In genomic region chr10:132512693-132513345, GRCh38 we compare ENCODE assay signal across 18 cellular contexts. TPM values are rescaled to one million over a fixed set of nuclear protein-coding genes. Genes with fewer than 3 reads are reported as not detected.
DNase-seq lines count a peak whose midpoint lies in the region; ATAC-seq and TF ChIP-seq lines count a peak whose summit lies in the region.
"Had no signal": no experiment of that assay in that cellular context is flagged by ENCODE, and none has a peak within 500 bp of the region (broad histone marks: within the 10 kb centered on the region; RNA-seq: fewer than 3 reads in every experiment).

No MANE protein-coding gene starts in this region.

- DNase-seq in SK-N-SH (peak; percentile 3), CD14-positive monocyte (ENCODE audit: low spot score) (peak; percentile 14), mesenteric fat pad (ENCODE audit: low spot score) (peak; percentile 41), sigmoid colon (peak; percentile 61), NCI-H2029 treated with DMSO at 0.1 percent for 48 hours (lab: John Stamatoyannopoulos, UW) (no peak), nucleus accumbens (lab: John Stamatoyannopoulos, UW) (no peak), HAP-1 (ENCODE audit: low spot score in 2 of 2) (no peak)
- DNase-seq: COR-L47, DMS 273 treated with DMSO at 0.1 percent for 48 hours, IMR-90, NCI-H1417, NCI-H187, NCI-H2227 treated with DMSO at 0.1 percent for 48 hours, NCI-H510A treated with DMSO at 0.1 percent for 48 hours, NCI-H774 had no signal

- in situ Hi-C loops in HAP-1 (cut with MboI; ENCODE audit: low sequenced_read_pairs) = no loop called here

- peaks cover 5 to 13% (median 11%) of the 10 kb centered on the region in 7 donors for H3K9me3 Mint-ChIP-seq in CD14-positive monocyte
- H3K9me3 Mint-ChIP-seq: GM23338 had no signal

- no peak for ATAC-seq in SK-N-SH treated with all-trans-retinoic acid at 6 μM for 48 hours
- ATAC-seq: GM23338 had no signal

- intact Hi-C loops in CD14-positive monocyte (cut with micrococcal nuclease) = no loop called here
- intact Hi-C loops in sigmoid colon (cut with DNase I) = no loop called here

- peaks cover 3 to 11% (median 5%) of the 10 kb centered on the region in 3 donors for H3K27me3 Mint-ChIP-seq in CD14-positive monocyte (ENCODE audit: low read depth in 3 of 3)

- no peak for TF ChIP-seq RAD21 in SK-N-SH (IDR thresholded peaks at IDR 0.05; ENCODE audit: low read length)

- peaks cover 15 to 18% of the 10 kb centered on the region in 2 experiments; a peak in 3 of 4 replicates for H3K4me1 ChIP-seq in SK-N-SH (ENCODE audit: control insufficient read depth in 1 of 2, insufficient read depth in 2 of 2, low read depth in 1 of 2, low read length in 1 of 2)
- H3K4me1 ChIP-seq in sigmoid colon = peaks cover 0 to 55% (median 35%) of the 10 kb centered on the region in 4 donors
- peaks cover 18% of the 10 kb centered on the region for H3K4me1 ChIP-seq in HAP-1

- H3K27ac ChIP-seq in SK-N-SH (ENCODE audit: low read depth in 2 of 2, low read length in 1 of 2) = no peak overlapping the region
- peak overlapping the region in 2 of 4 donors; percentile 80 to 85 for H3K27ac ChIP-seq in sigmoid colon
- H3K27ac ChIP-seq: 22Rv1 had no signal

- no peak overlapping the region for H3K4me2 ChIP-seq in SK-N-SH
- H3K4me2 ChIP-seq: GM23338 had no signal

- H3K9me2 ChIP-seq in SK-N-SH = no peaks in the 10 kb centered on the region

- H3K27me3 ChIP-seq in SK-N-SH (ENCODE audit: insufficient read depth) (no peaks in the 10 kb centered on the region), sigmoid colon (no peaks in the 10 kb centered on the region), HAP-1 (ENCODE audit: low read depth) (no peaks in the 10 kb centered on the region)

- no peak for TF ChIP-seq POLR2A in sigmoid colon (IDR thresholded peaks at IDR 0.05)

- POLR2A ChIA-PET in SK-N-SH (lab: Yijun Ruan, JAX) = no interaction called here

- H3K4me3 ChIP-seq in SK-N-SH (ENCODE audit: low read depth in 2 of 2, low read length in 1 of 2) (no peak overlapping the region), sigmoid colon (no peak overlapping the region), HAP-1 (no peak overlapping the region)
- H3K4me3 ChIP-seq: GM23338 had no signal

- 59% methylated on average over 9 of the region's 9 CpGs for WGBS in SK-N-SH (ENCODE audit: low lambda C conversion rate)
- 92 to 93% methylated on average over 9 of the region's 9 CpGs for WGBS in sigmoid colon, 2 donors

- peaks cover 24% of the 10 kb centered on the region for H3K4me1 Mint-ChIP-seq in CD14-positive monocyte

- no peak overlapping the region for H3K9ac ChIP-seq in SK-N-SH

- H4K20me1 ChIP-seq in SK-N-SH (ENCODE audit: insufficient read depth) = no peaks in the 10 kb centered on the region

- no peak for TF ChIP-seq CTCF in SK-N-SH (IDR thresholded peaks at IDR 0.05)
- no peak for TF ChIP-seq CTCF in CD14-positive monocyte (IDR thresholded peaks at IDR 0.05)
- TF ChIP-seq CTCF in sigmoid colon (IDR thresholded peaks at IDR 0.05) = no peak

- no peaks in the 10 kb centered on the region for H3K79me2 ChIP-seq in SK-N-SH (ENCODE audit: insufficient read depth)

- H3K4me3 Mint-ChIP-seq in CD14-positive monocyte = no peak overlapping the region
- H3K4me3 Mint-ChIP-seq: GM23338 had no signal

- CTCF ChIA-PET in SK-N-SH (lab: Yijun Ruan, JAX) = interaction anchor here (1.1 to 1.3 kb wide), 2 partner anchors 25 to 94 kb away, joined by 3 to 4 read pairs; no protein-coding TSS in a partner anchor

- 0 out of 2 replicates have a peak, but pooled peaks cover 4% of the 10 kb centered on the region for H3K9me3 ChIP-seq in SK-N-SH
- H3K9me3 ChIP-seq in sigmoid colon = no peaks in the 10 kb centered on the region
- H3K9me3 ChIP-seq in HAP-1 = no peaks in the 10 kb centered on the region

- TF ChIP-seq EP300 in SK-N-SH (IDR thresholded peaks at IDR 0.05; ENCODE audit: borderline replicate concordance in 1 of 2, low read depth in 1 of 2, low read length in 1 of 2) (no peak), sigmoid colon (IDR thresholded peaks at IDR 0.05) (no peak)

- no peaks in the 10 kb centered on the region for H3F3A ChIP-seq in SK-N-SH (replicated peaks; ENCODE audit: insufficient read depth)

- no peaks in the 10 kb centered on the region for H3K36me3 Mint-ChIP-seq in CD14-positive monocyte

- H3K27ac Mint-ChIP-seq in CD14-positive monocyte = peak overlapping the region in 1 of 7 donors; percentile 77
- H3K27ac Mint-ChIP-seq: GM23338 had no signal

- no peaks in the 10 kb centered on the region for H3K36me3 ChIP-seq in SK-N-SH (replicated peaks in 1 of 2; ENCODE audit: control insufficient read depth in 1 of 2, insufficient read depth in 2 of 2, low read length in 1 of 2)
- H3K36me3 ChIP-seq in sigmoid colon = no peaks in the 10 kb centered on the region
- H3K36me3 ChIP-seq in HAP-1 (replicated peaks) = no peaks in the 10 kb centered on the region

- no peak overlapping the region for H2AFZ ChIP-seq in SK-N-SH (ENCODE audit: low read depth)
- H2AFZ ChIP-seq: GM23338 had no signal

TF ChIP-seq in SK-N-SH, 30 proteins besides CTCF, POLR2A, EP300 and RAD21 (continues in another document):
- TF ChIP-seq GATA2 (CRISPR knock-in tag; IDR thresholded peaks at IDR 0.05) = no peak
- TF ChIP-seq SIN3A (IDR thresholded peaks at IDR 0.05; ENCODE audit: borderline replicate concordance, low read depth, low read length) = no peak
- TF ChIP-seq IRF3 (IDR thresholded peaks at IDR 0.05; ENCODE audit: low read depth, low read length) = no peak
- TF ChIP-seq NRF1 (IDR thresholded peaks at IDR 0.05; ENCODE audit: low read depth, low read length) = no peak
- no peak for TF ChIP-seq FOXJ3 (CRISPR knock-in tag; IDR thresholded peaks at IDR 0.05)
- TF ChIP-seq RXRA (IDR thresholded peaks at IDR 0.05; ENCODE audit: borderline replicate concordance, low read depth) = no peak
- no peak for TF ChIP-seq TCF12 (IDR thresholded peaks at IDR 0.05)
- no peak for TF ChIP-seq FOSL2 (IDR thresholded peaks at IDR 0.05; ENCODE audit: borderline replicate concordance, low read depth)

TF ChIP-seq in SK-N-SH treated with all-trans-retinoic acid at 6 μM for 48 hours, 23 proteins besides CTCF, POLR2A, EP300 and RAD21:
- TF ChIP-seq GLIS3 (CRISPR knock-in tag; IDR thresholded peaks at IDR 0.05) = no peak
TF ChIP-seq in SK-N-SH treated with all-trans-retinoic acid at 6 μM for 48 hours: peak in this region for 0.

RNA-seq across cellular contexts. Expression of gene INPP5A, which starts 24.8 kb away (rescaled TPM):
- polyA plus RNA-seq in SK-N-SH (2012; rRNA removed) (12.0 and 12.9 TPM in 2 replicates), CD14-positive monocyte (1 to 10 TPM in 1 of 2 donors, under 1 TPM in 1; 0.87 to 2.9 TPM), sigmoid colon (10 to 100 TPM; 17.6 to 21.0 (median 20.3) TPM)
- 11.2 and 11.8 TPM in 2 replicates for polyA plus RNA-seq in SK-N-SH (2012; cell fraction: cytosol; rRNA removed)
- polyA plus RNA-seq in SK-N-SH (2012; cell fraction: nucleus; rRNA removed) = 9.6 and 10.9 TPM in 2 replicates
- total RNA-seq in mesenteric fat pad (30.5 TPM), sigmoid colon (100 to 1,000 TPM; 100 to 132 (median 112) TPM)

Comparison
In these comparisons a context has a peak if more than half of its experiments do, and no peak if none do; other contexts are left out.
1. DNase-seq: peak in SK-N-SH (single experiment), CD14-positive monocyte (single experiment), mesenteric fat pad (single experiment) and sigmoid colon (single experiment); none in NCI-H2029 treated with DMSO at 0.1 percent for 48 hours (single experiment), nucleus accumbens (0 of 56) and HAP-1 (0 of 2).